1 cellular context compared by ENCODE assay signal in genomic region chr9:882416-882931, GRCh38.
TF ChIP-seq lines count a peak whose summit lies in the region.

No MANE protein-coding gene starts in this region.

TF ChIP-seq in H1, 55 proteins besides CTCF, POLR2A, EP300 and RAD21:
- TF ChIP-seq USF2 (IDR thresholded peaks at IDR 0.05; ENCODE audit: low read length) (no peak), SP1 (IDR thresholded peaks at IDR 0.05; ENCODE audit: low read depth, low read length) (no peak), CTBP2 (IDR thresholded peaks at IDR 0.05; ENCODE audit: borderline replicate concordance, insufficient read depth, insufficient read length, low read length) (no peak), SIX5 (IDR thresholded peaks at IDR 0.05; ENCODE audit: low read depth, low read length) (no peak), CBX8 (IDR thresholded peaks at IDR 0.05; ENCODE audit: borderline replicate concordance, low read depth, low read length) (no peak)
